In the genomic region with DNA sequence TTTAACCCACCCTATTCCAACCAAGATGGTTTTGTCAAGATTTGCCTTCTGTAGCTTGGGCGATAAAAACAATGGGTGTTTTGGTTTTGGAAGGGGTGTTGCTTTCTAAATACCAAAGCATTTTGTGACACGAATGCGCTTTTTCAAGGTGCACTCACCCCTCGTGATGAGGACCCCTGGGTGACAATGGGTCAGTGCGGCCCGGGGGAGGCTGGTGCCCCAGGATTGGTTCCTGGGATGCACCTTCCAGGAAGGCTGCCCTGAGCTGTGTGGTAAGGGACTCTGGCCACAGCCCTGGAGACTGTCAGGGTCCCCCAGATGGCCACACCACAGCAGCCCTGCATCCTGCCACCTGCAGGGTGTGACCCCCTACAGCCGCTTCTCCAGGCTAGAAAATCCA, we compare ENCODE assay signal across 14 cellular contexts.
DNase-seq lines count a peak whose midpoint lies in the region; TF ChIP-seq lines count a peak whose summit lies in the region.
"Had no signal": no experiment of that assay in that cellular context is flagged by ENCODE, and none has a peak within 500 bp of the region (broad histone marks: within the 10 kb centered on the region; RNA-seq: fewer than 3 reads in every experiment).

No MANE protein-coding gene starts in this region.

- BruUV-seq in OCI-LY7 (replicated peaks; lab: Mats Ljungman, UMichigan) = no TSS peak

- no peak overlapping the region for H3K9ac ChIP-seq in BLaER1 treated with 17β-estradiol and CSF1 and Interleukin-3, amounts not matched to agents 10 nM and 100 nM

- intact Hi-C loops in OCI-LY7 (cut with micrococcal nuclease; ENCODE audit: unreplicated experiment) = loop anchor here (2.0 to 5.0 kb wide), 2 partner anchors 64 to 76 kb away; no protein-coding TSS in a partner anchor

- no peaks in the 10 kb centered on the region for H3K9me2 ChIP-seq in OCI-LY7 (ENCODE audit: insufficient read depth, low read length)

- DNase-seq in OCI-LY7 (ENCODE audit: low spot score) = no peak
- no peak for DNase-seq in activated gamma-delta T cell treated with Interleukin-2 at 50 U/mL for 16 hours
- DNase-seq in DMS79 (lab: John Stamatoyannopoulos, UW) = no peak
- DNase-seq in GM03348 (ENCODE audit: low spot score) = no peak
- DNase-seq: Caco-2; CD4-positive, alpha-beta T cell; GDM1; HCEC 1CT; HFFc6; IMR-90 had no signal

- TF ChIP-seq CTCF in OCI-LY7 (conservative IDR thresholded peaks at IDR 0.05; ENCODE audit: low read length) (no peak), VCaP (conservative IDR thresholded peaks at IDR 0.05) (no peak)

- CTCF ChIA-PET in OCI-LY7 (lab: Charles Lee; ENCODE audit: unreplicated experiment) = interaction anchor here (0.6 to 1.2 kb wide), 3 partner anchors 11 to 912 kb away, joined by 3 read pairs; partner anchors contain the start of gene TMEM116

- peaks cover 24% of the 10 kb centered on the region; the same call in 1 of the 2 replicates for H3K79me2 ChIP-seq in OCI-LY7 (ENCODE audit: insufficient read depth, low read depth, low read length)

- no peaks in the 10 kb centered on the region for H4K20me1 ChIP-seq in BLaER1 treated with 17β-estradiol and CSF1 and Interleukin-3, amounts not matched to agents 10 nM and 100 nM
- no peaks in the 10 kb centered on the region for H4K20me1 ChIP-seq in OCI-LY7 (ENCODE audit: insufficient read depth, low read length)

- peak overlapping the region in 7 of 11 experiments; percentile 70 to 92 (median 81); a peak in 10 of 22 replicates for H3K4me2 ChIP-seq in BLaER1 treated with 17β-estradiol and CSF1 and Interleukin-3, amounts not matched to agents 10 nM and 100 nM
- peak overlapping the region; percentile 78 for H3K4me2 ChIP-seq in OCI-LY7 (ENCODE audit: low read length)
- H3K4me2 ChIP-seq: GM23338 had no signal

- peak overlapping the region; percentile 42; the same call in 1 of the 2 replicates for H2AFZ ChIP-seq in OCI-LY7 (ENCODE audit: low read length)
- H2AFZ ChIP-seq: GM23338 had no signal

- POLR2A ChIA-PET in OCI-LY7 (lab: Charles Lee) = interaction anchor here (0.8 to 4.5 kb wide), 5 partner anchors 8 to 25 kb away, joined by 3 to 32 read pairs (median 6); no protein-coding TSS in a partner anchor

- no peak overlapping the region for H3K4me3 ChIP-seq in BLaER1 treated with 17β-estradiol and CSF1 and Interleukin-3, amounts not matched to agents 10 nM and 100 nM
- peak overlapping the region; percentile 71 for H3K4me3 ChIP-seq in OCI-LY7 (ENCODE audit: low read depth, low read length, poor library complexity, severe bottlenecking)
- H3K4me3 ChIP-seq: GM23338 had no signal

- no peaks in the 10 kb centered on the region for H3K27me3 ChIP-seq in BLaER1 treated with 17β-estradiol and CSF1 and Interleukin-3, amounts not matched to agents 10 nM and 100 nM

- H3K9me3 ChIP-seq in BLaER1 treated with 17β-estradiol and CSF1 and Interleukin-3, amounts not matched to agents 10 nM and 100 nM (replicated peaks in 1 of 11) = no peaks in the 10 kb centered on the region
- no peaks in the 10 kb centered on the region for H3K9me3 ChIP-seq in OCI-LY7 (ENCODE audit: low read length)
- H3K9me3 ChIP-seq: Caco-2 had no signal

- H3K36me3 ChIP-seq in BLaER1 treated with 17β-estradiol and CSF1 and Interleukin-3, amounts not matched to agents 10 nM and 100 nM = no peaks in the 10 kb centered on the region
- H3K36me3 ChIP-seq in OCI-LY7 (ENCODE audit: insufficient read depth, low read length) = no peaks in the 10 kb centered on the region

- H3K27ac ChIP-seq in BLaER1 treated with 17β-estradiol and CSF1 and Interleukin-3, amounts not matched to agents 10 nM and 100 nM = no peak overlapping the region
- H3K27ac ChIP-seq in OCI-LY7 (ENCODE audit: low read depth, low read length, poor library complexity, severe bottlenecking) = peak overlapping the region; percentile 68
- peak overlapping the region; percentile 70; the same call in 1 of the 2 replicates for H3K27ac ChIP-seq in VCaP
- H3K27ac ChIP-seq: C4-2B had no signal

- peaks cover 18 to 57% (median 45%) of the 10 kb centered on the region in 10 experiments for H3K4me1 ChIP-seq in BLaER1 treated with 17β-estradiol and CSF1 and Interleukin-3, amounts not matched to agents 10 nM and 100 nM
- H3K4me1 ChIP-seq in OCI-LY7 (ENCODE audit: insufficient read depth, low read length, poor library complexity, severe bottlenecking) = peaks cover 54% of the 10 kb centered on the region
- H3K4me1 ChIP-seq: Caco-2 had no signal

Comparison
In these comparisons a context has a peak if more than half of its experiments do, and no peak if none do; other contexts are left out.
1. H3K27ac ChIP-seq: peak in OCI-LY7 (single experiment) and VCaP (single experiment); none in BLaER1 treated with 17β-estradiol and CSF1 and Interleukin-3, amounts not matched to agents 10 nM and 100 nM (0 of 11).